ENCODE assay signal across 10 cellular contexts in genomic region chr22:29635734-29636357, GRCh38. TPM values are rescaled to one million over a fixed set of nuclear protein-coding genes. Genes with fewer than 3 reads are reported as not detected.
DNase-seq lines count a peak whose midpoint lies in the region; ATAC-seq and TF ChIP-seq lines count a peak whose summit lies in the region.
"Had no signal": no experiment of that assay in that cellular context is flagged by ENCODE, and none has a peak within 500 bp of the region (broad histone marks: within the 10 kb centered on the region; RNA-seq: fewer than 3 reads in every experiment).

No MANE protein-coding gene starts in this region.

- peaks cover 22 to 48% (median 36%) of the 10 kb centered on the region in 7 donors for H3K4me1 Mint-ChIP-seq in naive thymus-derived CD4-positive, alpha-beta T cell

- POLR2A ChIA-PET in naive thymus-derived CD4-positive, alpha-beta T cell (lab: Charles Lee) = interaction anchor here (0.6 to 1.5 kb wide), 2 partner anchors 30 to 368 kb away, joined by 3 to 8 read pairs; partner anchors contain the start of gene EWSR1

- no peaks in the 10 kb centered on the region for H3K27me3 Mint-ChIP-seq in naive thymus-derived CD4-positive, alpha-beta T cell

- H3K4me3 Mint-ChIP-seq in naive thymus-derived CD4-positive, alpha-beta T cell = no peak overlapping the region
- H3K4me3 Mint-ChIP-seq: T-helper 1 cell treated with Interleukin-12 subunit alpha and Interleukin-12 subunit beta and Interleukin-4 antibody, amounts not matched to agents 30 μg/mL and 1 μg/mL, for 36 hours had no signal

- H3K9me3 Mint-ChIP-seq in naive thymus-derived CD4-positive, alpha-beta T cell = no peaks in the 10 kb centered on the region
- H3K9me3 Mint-ChIP-seq: T-helper 1 cell treated with Interleukin-12 subunit alpha and Interleukin-12 subunit beta and Interleukin-4 antibody, amounts not matched to agents 30 μg/mL and 1 μg/mL, for 36 hours had no signal

- H3K4me3 ChIP-seq in Peyer's patch (no peak overlapping the region), epithelial cell of proximal tubule (ENCODE audit: low read depth, low read length) (no peak overlapping the region)
- H3K4me3 ChIP-seq in naive thymus-derived CD4-positive, alpha-beta T cell (ENCODE audit: low read length) = no peak overlapping the region

- peak; percentile 48 for ATAC-seq in naive thymus-derived CD4-positive, alpha-beta T cell
- no peak for ATAC-seq in HG03095 (IDR thresholded peaks at IDR 0.05; ENCODE audit: unreplicated experiment)

- H3K27me3 ChIP-seq in Peyer's patch = no peaks in the 10 kb centered on the region
- H3K27me3 ChIP-seq in naive thymus-derived CD4-positive, alpha-beta T cell (ENCODE audit: control insufficient read depth in 2 of 2, insufficient read depth in 2 of 2, low read length in 2 of 2) = no peaks in the 10 kb centered on the region
- H3K27me3 ChIP-seq: neutrophil had no signal

- H3K27ac Mint-ChIP-seq in naive thymus-derived CD4-positive, alpha-beta T cell = no peak overlapping the region
- H3K27ac Mint-ChIP-seq: T-helper 1 cell treated with Interleukin-12 subunit alpha and Interleukin-12 subunit beta and Interleukin-4 antibody, amounts not matched to agents 30 μg/mL and 1 μg/mL, for 36 hours had no signal

- intact Hi-C loops in naive thymus-derived CD4-positive, alpha-beta T cell (cut with micrococcal nuclease) = loop anchor here (1.0 to 5.0 kb wide), 3 partner anchors 369 to 453 kb away; no protein-coding TSS in a partner anchor

- peak; percentile 36 for DNase-seq in DMS114 treated with DMSO at 0.1 percent for 48 hours (lab: John Stamatoyannopoulos, UW; ENCODE audit: unreplicated experiment)
- DNase-seq in HuH-7.5 (ENCODE audit: low spot score) = peak; percentile 36
- DNase-seq in Peyer's patch = no peak
- DNase-seq in epithelial cell of proximal tubule (ENCODE audit: low read depth) = no peak
- DNase-seq in naive thymus-derived CD4-positive, alpha-beta T cell = peak in 3 of 9 donors; percentile 6 to 22 (median 14)
- DNase-seq in activated CD8-positive, alpha-beta memory T cell treated with anti-CD3 and anti-CD28 coated beads, Interleukin-2, amount 50 U/mL, for 4 hours = no peak
- DNase-seq in stimulated activated CD4-positive, alpha-beta T cell treated with anti-CD3 and anti-CD28 coated beads, Interleukin-12 subunit alpha, Interleukin-12 subunit beta, amount 100 ng/mL, for 4 hours = no peak

- no peaks in the 10 kb centered on the region for H3K4me1 ChIP-seq in Peyer's patch
- H3K4me1 ChIP-seq in naive thymus-derived CD4-positive, alpha-beta T cell (ENCODE audit: control insufficient read depth in 2 of 2, insufficient read depth in 2 of 2, low read length in 2 of 2) = no peaks in the 10 kb centered on the region

- TF ChIP-seq POLR2A in Peyer's patch (IDR thresholded peaks at IDR 0.05) = no peak

- H3K27ac ChIP-seq in Peyer's patch = no peak overlapping the region
- no peak overlapping the region for H3K27ac ChIP-seq in naive thymus-derived CD4-positive, alpha-beta T cell (ENCODE audit: low read depth, low read length)
- H3K27ac ChIP-seq: neutrophil had no signal

- TF ChIP-seq CTCF in Peyer's patch (IDR thresholded peaks at IDR 0.05) (peak in 5 of 6 experiments; percentile 19 to 63 (median 59)), epithelial cell of proximal tubule (conservative IDR thresholded peaks at IDR 0.05; ENCODE audit: low read depth, low read length) (peak; percentile 84)

- peaks cover 5 to 25% (median 11%) of the 10 kb centered on the region in 5 donors for H3K36me3 Mint-ChIP-seq in naive thymus-derived CD4-positive, alpha-beta T cell

- H3K36me3 ChIP-seq in Peyer's patch = peaks cover 0 to 14% (median 0%) of the 10 kb centered on the region in 3 donors
- peaks cover 0 to 34% (median 4%) of the 10 kb centered on the region in 3 experiments for H3K36me3 ChIP-seq in naive thymus-derived CD4-positive, alpha-beta T cell (ENCODE audit: control insufficient read depth in 2 of 3, insufficient read depth in 3 of 3, low read length in 3 of 3)

- H3K9me3 ChIP-seq in Peyer's patch = no peaks in the 10 kb centered on the region
- H3K9me3 ChIP-seq in naive thymus-derived CD4-positive, alpha-beta T cell (ENCODE audit: control insufficient read depth in 2 of 3, low read length in 3 of 3) = no peaks in the 10 kb centered on the region
- H3K9me3 ChIP-seq: neutrophil had no signal

- CTCF ChIA-PET in naive thymus-derived CD4-positive, alpha-beta T cell (lab: Charles Lee) = interaction anchor here (0.6 to 2.2 kb wide), 11 partner anchors 10 to 451 kb away, joined by 3 to 8 read pairs (median 5); no protein-coding TSS in a partner anchor

RNA-seq across cellular contexts. Expression of gene NF2, which starts 32.4 kb away (rescaled TPM):
- total RNA-seq in Peyer's patch (10 to 100 TPM; 30.5 to 82.5 (median 36.6) TPM), epithelial cell of proximal tubule (140 and 153 TPM in 2 replicates)
- 10 to 100 TPM; 27.6 to 56.3 (median 28.3) TPM for total RNA-seq in naive thymus-derived CD4-positive, alpha-beta T cell
- 10 to 100 TPM; 15.6 to 23.1 TPM for polyA plus RNA-seq in naive thymus-derived CD4-positive, alpha-beta T cell

RNA-seq across cellular contexts. Expression of gene NIPSNAP1, which starts 54.9 kb away (rescaled TPM):
- total RNA-seq in Peyer's patch (10 to 100 TPM; 33.0 to 60.5 (median 39.8) TPM), epithelial cell of proximal tubule (67.2 and 72.3 TPM in 2 replicates)
- 10 to 100 TPM; 30.0 to 37.9 (median 35.4) TPM for total RNA-seq in naive thymus-derived CD4-positive, alpha-beta T cell
- 10 to 100 TPM; 56.5 to 59.2 TPM for polyA plus RNA-seq in naive thymus-derived CD4-positive, alpha-beta T cell

Comparison
In these comparisons a context has a peak if more than half of its experiments do, and no peak if none do; other contexts are left out.
1. DNase-seq: peak in DMS114 treated with DMSO at 0.1 percent for 48 hours (single experiment) and HuH-7.5 (single experiment); none in Peyer's patch (0 of 3), epithelial cell of proximal tubule (single experiment), activated CD8-positive, alpha-beta memory T cell treated with anti-CD3 and anti-CD28 coated beads, Interleukin-2, amount 50 U/mL, for 4 hours (single experiment) and stimulated activated CD4-positive, alpha-beta T cell treated with anti-CD3 and anti-CD28 coated beads, Interleukin-12 subunit alpha, Interleukin-12 subunit beta, amount 100 ng/mL, for 4 hours (single experiment).